ENCODE assay signal across 1 cellular context in genomic region chr15:101008158-101009139, GRCh38.
TF ChIP-seq lines count a peak whose summit lies in the region.

No MANE protein-coding gene starts in this region.

TF ChIP-seq in HEK293, 187 proteins besides CTCF, POLR2A, EP300 and RAD21 (continued from another document and continues in another):
- TF ChIP-seq PRDM4 (tag by site-specific recombination; IDR thresholded peaks at IDR 0.05) (no peak), ZNF239 (tag by site-specific recombination; IDR thresholded peaks at IDR 0.05) (no peak), ZFHX2 (tag by site-specific recombination; conservative IDR thresholded peaks at IDR 0.05) (no peak), ZNF473 (tag by site-specific recombination; IDR thresholded peaks at IDR 0.05) (no peak), ZNF404 (tag by site-specific recombination; IDR thresholded peaks at IDR 0.05) (no peak), OSR2 (tag by site-specific recombination; IDR thresholded peaks at IDR 0.05) (0 out of 2 replicates have a peak, but pooled peaks have one; percentile 36), ZNF768 (tag by site-specific recombination; IDR thresholded peaks at IDR 0.05) (no peak), ZNF549 (tag by site-specific recombination; IDR thresholded peaks at IDR 0.05) (no peak), ZNF701 (tag by site-specific recombination; IDR thresholded peaks at IDR 0.05) (no peak), MEIS1 (CRISPR knock-in tag; IDR thresholded peaks at IDR 0.05; ENCODE audit: borderline replicate concordance) (no peak), ZNF596 (tag by site-specific recombination; IDR thresholded peaks at IDR 0.05) (no peak; the same call in 1 of the 2 replicates), ZNF169 (tag by site-specific recombination; IDR thresholded peaks at IDR 0.05) (no peak), ZNF2 (tag by site-specific recombination; IDR thresholded peaks at IDR 0.05) (0 out of 2 replicates have a peak, but pooled peaks have one; percentile 71), SCRT2 (tag by site-specific recombination; IDR thresholded peaks at IDR 0.05) (peak; percentile 87), ZNF561 (tag by site-specific recombination; IDR thresholded peaks at IDR 0.05; ENCODE audit: borderline replicate concordance) (peak; percentile 83), ZNF544 (tag by site-specific recombination; IDR thresholded peaks at IDR 0.05) (no peak), REPIN1 (tag by site-specific recombination; IDR thresholded peaks at IDR 0.05; ENCODE audit: low read depth) (no peak), ZNF843 (tag by site-specific recombination; IDR thresholded peaks at IDR 0.05) (0 out of 2 replicates have a peak, but pooled peaks have one; percentile 38), HOXA7 (CRISPR knock-in tag; IDR thresholded peaks at IDR 0.05; ENCODE audit: borderline replicate concordance) (no peak), KLF8 (tag by site-specific recombination; IDR thresholded peaks at IDR 0.05) (0 out of 2 replicates have a peak, but pooled peaks have one; percentile 40), ZNF658 (tag by site-specific recombination; IDR thresholded peaks at IDR 0.05) (no peak), ZNF571 (tag by site-specific recombination; IDR thresholded peaks at IDR 0.05) (no peak), ZSCAN4 (tag by site-specific recombination; IDR thresholded peaks at IDR 0.05) (no peak), HOXD13 (CRISPR knock-in tag; IDR thresholded peaks at IDR 0.05; ENCODE audit: borderline replicate concordance) (no peak), ZNF560 (tag by site-specific recombination; IDR thresholded peaks at IDR 0.05; ENCODE audit: borderline replicate concordance) (no peak), ZNF23 (tag by site-specific recombination; IDR thresholded peaks at IDR 0.05; ENCODE audit: borderline replicate concordance) (no peak), ZNF341 (tag by site-specific recombination; IDR thresholded peaks at IDR 0.05; ENCODE audit: low read depth) (peak; percentile 89), ZNF600 (tag by site-specific recombination; IDR thresholded peaks at IDR 0.05) (0 out of 2 replicates have a peak, but pooled peaks have one; percentile 22), ZNF585B (tag by site-specific recombination; IDR thresholded peaks at IDR 0.05) (no peak), ZNF660 (tag by site-specific recombination; IDR thresholded peaks at IDR 0.05) (peak; percentile 64; the same call in 1 of the 2 replicates), YY1 (tag by site-specific recombination; IDR thresholded peaks at IDR 0.05) (no peak), ZNF174 (tag by site-specific recombination; IDR thresholded peaks at IDR 0.05) (no peak), ZIC2 (tag by site-specific recombination; IDR thresholded peaks at IDR 0.05) (peak; percentile 61), IKZF3 (tag by site-specific recombination; IDR thresholded peaks at IDR 0.05) (0 out of 2 replicates have a peak, but pooled peaks have one; percentile 25), TRIM28 (IDR thresholded peaks at IDR 0.05; ENCODE audit: borderline replicate concordance, low read length) (peak; percentile 92; the same call in 1 of the 2 replicates), ZNF48 (tag by site-specific recombination; IDR thresholded peaks at IDR 0.05) (no peak), ZSCAN23 (tag by site-specific recombination; IDR thresholded peaks at IDR 0.05) (no peak), SP2 (tag by site-specific recombination; IDR thresholded peaks at IDR 0.05) (peak; percentile 82), PRDM1 (tag by site-specific recombination; IDR thresholded peaks at IDR 0.05) (no peak), ZNF416 (tag by site-specific recombination; IDR thresholded peaks at IDR 0.05) (no peak), EGR2 (tag by site-specific recombination; IDR thresholded peaks at IDR 0.05; ENCODE audit: low read depth) (no peak), ZNF114 (tag by site-specific recombination; IDR thresholded peaks at IDR 0.05) (no peak), ZNF214 (tag by site-specific recombination; IDR thresholded peaks at IDR 0.05; ENCODE audit: borderline replicate concordance) (no peak), ZFP69B (tag by site-specific recombination; IDR thresholded peaks at IDR 0.05) (peak; percentile 70)
- TF ChIP-seq, protein P1, sequence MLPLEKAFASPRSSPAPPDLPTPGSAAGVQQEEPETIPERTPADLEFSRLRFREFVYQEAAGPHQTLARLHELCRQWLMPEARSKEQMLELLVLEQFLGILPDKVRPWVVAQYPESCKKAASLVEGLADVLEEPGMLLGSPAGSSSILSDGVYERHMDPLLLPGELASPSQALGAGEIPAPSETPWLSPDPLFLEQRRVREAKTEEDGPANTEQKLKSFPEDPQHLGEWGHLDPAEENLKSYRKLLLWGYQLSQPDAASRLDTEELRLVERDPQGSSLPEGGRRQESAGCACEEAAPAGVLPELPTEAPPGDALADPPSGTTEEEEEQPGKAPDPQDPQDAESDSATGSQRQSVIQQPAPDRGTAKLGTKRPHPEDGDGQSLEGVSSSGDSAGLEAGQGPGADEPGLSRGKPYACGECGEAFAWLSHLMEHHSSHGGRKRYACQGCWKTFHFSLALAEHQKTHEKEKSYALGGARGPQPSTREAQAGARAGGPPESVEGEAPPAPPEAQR (tag by site-specific recombination; IDR thresholded peaks at IDR 0.05), result no peak
- TF ChIP-seq, protein P2, sequence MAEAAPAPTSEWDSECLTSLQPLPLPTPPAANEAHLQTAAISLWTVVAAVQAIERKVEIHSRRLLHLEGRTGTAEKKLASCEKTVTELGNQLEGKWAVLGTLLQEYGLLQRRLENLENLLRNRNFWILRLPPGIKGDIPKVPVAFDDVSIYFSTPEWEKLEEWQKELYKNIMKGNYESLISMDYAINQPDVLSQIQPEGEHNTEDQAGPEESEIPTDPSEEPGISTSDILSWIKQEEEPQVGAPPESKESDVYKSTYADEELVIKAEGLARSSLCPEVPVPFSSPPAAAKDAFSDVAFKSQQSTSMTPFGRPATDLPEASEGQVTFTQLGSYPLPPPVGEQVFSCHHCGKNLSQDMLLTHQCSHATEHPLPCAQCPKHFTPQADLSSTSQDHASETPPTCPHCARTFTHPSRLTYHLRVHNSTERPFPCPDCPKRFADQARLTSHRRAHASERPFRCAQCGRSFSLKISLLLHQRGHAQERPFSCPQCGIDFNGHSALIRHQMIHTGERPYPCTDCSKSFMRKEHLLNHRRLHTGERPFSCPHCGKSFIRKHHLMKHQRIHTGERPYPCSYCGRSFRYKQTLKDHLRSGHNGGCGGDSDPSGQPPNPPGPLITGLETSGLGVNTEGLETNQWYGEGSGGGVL (tag by site-specific recombination; IDR thresholded peaks at IDR 0.05), result no peak
- TF ChIP-seq, protein P3, sequence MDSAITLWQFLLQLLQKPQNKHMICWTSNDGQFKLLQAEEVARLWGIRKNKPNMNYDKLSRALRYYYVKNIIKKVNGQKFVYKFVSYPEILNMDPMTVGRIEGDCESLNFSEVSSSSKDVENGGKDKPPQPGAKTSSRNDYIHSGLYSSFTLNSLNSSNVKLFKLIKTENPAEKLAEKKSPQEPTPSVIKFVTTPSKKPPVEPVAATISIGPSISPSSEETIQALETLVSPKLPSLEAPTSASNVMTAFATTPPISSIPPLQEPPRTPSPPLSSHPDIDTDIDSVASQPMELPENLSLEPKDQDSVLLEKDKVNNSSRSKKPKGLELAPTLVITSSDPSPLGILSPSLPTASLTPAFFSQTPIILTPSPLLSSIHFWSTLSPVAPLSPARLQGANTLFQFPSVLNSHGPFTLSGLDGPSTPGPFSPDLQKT (IDR thresholded peaks at IDR 0.05; ENCODE audit: borderline replicate concordance, low read depth, low read length), result no peak
- TF ChIP-seq, protein P4, sequence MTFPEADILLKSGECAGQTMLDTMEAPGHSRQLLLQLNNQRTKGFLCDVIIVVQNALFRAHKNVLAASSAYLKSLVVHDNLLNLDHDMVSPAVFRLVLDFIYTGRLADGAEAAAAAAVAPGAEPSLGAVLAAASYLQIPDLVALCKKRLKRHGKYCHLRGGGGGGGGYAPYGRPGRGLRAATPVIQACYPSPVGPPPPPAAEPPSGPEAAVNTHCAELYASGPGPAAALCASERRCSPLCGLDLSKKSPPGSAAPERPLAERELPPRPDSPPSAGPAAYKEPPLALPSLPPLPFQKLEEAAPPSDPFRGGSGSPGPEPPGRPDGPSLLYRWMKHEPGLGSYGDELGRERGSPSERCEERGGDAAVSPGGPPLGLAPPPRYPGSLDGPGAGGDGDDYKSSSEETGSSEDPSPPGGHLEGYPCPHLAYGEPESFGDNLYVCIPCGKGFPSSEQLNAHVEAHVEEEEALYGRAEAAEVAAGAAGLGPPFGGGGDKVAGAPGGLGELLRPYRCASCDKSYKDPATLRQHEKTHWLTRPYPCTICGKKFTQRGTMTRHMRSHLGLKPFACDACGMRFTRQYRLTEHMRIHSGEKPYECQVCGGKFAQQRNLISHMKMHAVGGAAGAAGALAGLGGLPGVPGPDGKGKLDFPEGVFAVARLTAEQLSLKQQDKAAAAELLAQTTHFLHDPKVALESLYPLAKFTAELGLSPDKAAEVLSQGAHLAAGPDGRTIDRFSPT (tag by site-specific recombination; IDR thresholded peaks at IDR 0.05), result 0 out of 2 replicates have a peak, but pooled peaks have one; percentile 26
- TF ChIP-seq, protein P5, sequence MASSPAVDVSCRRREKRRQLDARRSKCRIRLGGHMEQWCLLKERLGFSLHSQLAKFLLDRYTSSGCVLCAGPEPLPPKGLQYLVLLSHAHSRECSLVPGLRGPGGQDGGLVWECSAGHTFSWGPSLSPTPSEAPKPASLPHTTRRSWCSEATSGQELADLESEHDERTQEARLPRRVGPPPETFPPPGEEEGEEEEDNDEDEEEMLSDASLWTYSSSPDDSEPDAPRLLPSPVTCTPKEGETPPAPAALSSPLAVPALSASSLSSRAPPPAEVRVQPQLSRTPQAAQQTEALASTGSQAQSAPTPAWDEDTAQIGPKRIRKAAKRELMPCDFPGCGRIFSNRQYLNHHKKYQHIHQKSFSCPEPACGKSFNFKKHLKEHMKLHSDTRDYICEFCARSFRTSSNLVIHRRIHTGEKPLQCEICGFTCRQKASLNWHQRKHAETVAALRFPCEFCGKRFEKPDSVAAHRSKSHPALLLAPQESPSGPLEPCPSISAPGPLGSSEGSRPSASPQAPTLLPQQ (tag by site-specific recombination; IDR thresholded peaks at IDR 0.05), result peak; percentile 30; the same call in 1 of the 2 replicates
- TF ChIP-seq, protein P6, sequence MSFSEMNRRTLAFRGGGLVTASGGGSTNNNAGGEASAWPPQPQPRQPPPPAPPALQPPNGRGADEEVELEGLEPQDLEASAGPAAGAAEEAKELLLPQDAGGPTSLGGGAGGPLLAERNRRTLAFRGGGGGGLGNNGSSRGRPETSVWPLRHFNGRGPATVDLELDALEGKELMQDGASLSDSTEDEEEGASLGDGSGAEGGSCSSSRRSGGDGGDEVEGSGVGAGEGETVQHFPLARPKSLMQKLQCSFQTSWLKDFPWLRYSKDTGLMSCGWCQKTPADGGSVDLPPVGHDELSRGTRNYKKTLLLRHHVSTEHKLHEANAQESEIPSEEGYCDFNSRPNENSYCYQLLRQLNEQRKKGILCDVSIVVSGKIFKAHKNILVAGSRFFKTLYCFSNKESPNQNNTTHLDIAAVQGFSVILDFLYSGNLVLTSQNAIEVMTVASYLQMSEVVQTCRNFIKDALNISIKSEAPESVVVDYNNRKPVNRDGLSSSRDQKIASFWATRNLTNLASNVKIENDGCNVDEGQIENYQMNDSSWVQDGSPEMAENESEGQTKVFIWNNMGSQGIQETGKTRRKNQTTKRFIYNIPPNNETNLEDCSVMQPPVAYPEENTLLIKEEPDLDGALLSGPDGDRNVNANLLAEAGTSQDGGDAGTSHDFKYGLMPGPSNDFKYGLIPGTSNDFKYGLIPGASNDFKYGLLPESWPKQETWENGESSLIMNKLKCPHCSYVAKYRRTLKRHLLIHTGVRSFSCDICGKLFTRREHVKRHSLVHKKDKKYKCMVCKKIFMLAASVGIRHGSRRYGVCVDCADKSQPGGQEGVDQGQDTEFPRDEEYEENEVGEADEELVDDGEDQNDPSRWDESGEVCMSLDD (tag by site-specific recombination; IDR thresholded peaks at IDR 0.05), result no peak
- TF ChIP-seq, protein P7, sequence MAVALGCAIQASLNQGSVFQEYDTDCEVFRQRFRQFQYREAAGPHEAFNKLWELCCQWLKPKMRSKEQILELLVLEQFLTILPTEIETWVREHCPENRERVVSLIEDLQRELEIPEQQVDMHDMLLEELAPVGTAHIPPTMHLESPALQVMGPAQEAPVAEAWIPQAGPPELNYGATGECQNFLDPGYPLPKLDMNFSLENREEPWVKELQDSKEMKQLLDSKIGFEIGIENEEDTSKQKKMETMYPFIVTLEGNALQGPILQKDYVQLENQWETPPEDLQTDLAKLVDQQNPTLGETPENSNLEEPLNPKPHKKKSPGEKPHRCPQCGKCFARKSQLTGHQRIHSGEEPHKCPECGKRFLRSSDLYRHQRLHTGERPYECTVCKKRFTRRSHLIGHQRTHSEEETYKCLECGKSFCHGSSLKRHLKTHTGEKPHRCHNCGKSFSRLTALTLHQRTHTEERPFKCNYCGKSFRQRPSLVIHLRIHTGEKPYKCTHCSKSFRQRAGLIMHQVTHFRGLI (tag by site-specific recombination; IDR thresholded peaks at IDR 0.05), result no peak
